In genomic region chr15:40878785-40879184, GRCh38 we compare ENCODE assay signal across 1 cellular context.
TF ChIP-seq lines count a peak whose summit lies in the region.

No MANE protein-coding gene starts in this region.

TF ChIP-seq in K562, 482 proteins besides CTCF, POLR2A, EP300 and RAD21:
- TF ChIP-seq FOSL1 (tag; conservative IDR thresholded peaks at IDR 0.05) (peak; percentile 82), JUND (IDR thresholded peaks at IDR 0.05; ENCODE audit: borderline replicate concordance, low read depth, low read length) (peak; percentile 83), JUND (tag; IDR thresholded peaks at IDR 0.05; ENCODE audit: borderline replicate concordance, low read depth, low read length) (peak; percentile 82; the same call in 1 of the 3 replicates), JUN (IDR thresholded peaks at IDR 0.05; ENCODE audit: borderline replicate concordance, low read depth, low read length) (peak; percentile 63), JUN (CRISPR knock-in tag; IDR thresholded peaks at IDR 0.05; ENCODE audit: borderline replicate concordance) (no peak), ZBTB7A (IDR thresholded peaks at IDR 0.05; ENCODE audit: borderline replicate concordance, control insufficient read depth, low read depth, low read length) (peak; percentile 22; the same call in 1 of the 2 replicates), SMARCC2 (IDR thresholded peaks at IDR 0.05; ENCODE audit: low read depth) (0 out of 2 replicates have a peak, but pooled peaks have one; percentile 28), FOS (IDR thresholded peaks at IDR 0.05; ENCODE audit: extremely low read depth, insufficient read length) (peak; percentile 3), GTF2B (IDR thresholded peaks at IDR 0.05; ENCODE audit: extremely low read depth, insufficient read length) (no peak), ATF3 (IDR thresholded peaks at IDR 0.05) (peak; percentile 82), ATF3 (CRISPR knock-in tag; conservative IDR thresholded peaks at IDR 0.05) (no peak), MYNN (IDR thresholded peaks at IDR 0.05) (no peak), MYNN (CRISPR knock-in tag; IDR thresholded peaks at IDR 0.05) (no peak), RFX5 (IDR thresholded peaks at IDR 0.05; ENCODE audit: low read depth, low read length) (0 out of 2 replicates have a peak, but pooled peaks have one; percentile 43), SMARCA4 (IDR thresholded peaks at IDR 0.05) (peak; percentile 17; the same call in 1 of the 2 replicates), NFYB (IDR thresholded peaks at IDR 0.05; ENCODE audit: extremely low read depth, insufficient read length) (no peak), ARID1B (IDR thresholded peaks at IDR 0.05) (0 out of 2 replicates have a peak, but pooled peaks have one; percentile 21)
